Comparison of ENCODE assay signal across 8 cellular contexts in genomic region chr3:87333393-87333892, GRCh38. TPM values are rescaled to one million over a fixed set of nuclear protein-coding genes. Genes with fewer than 3 reads are reported as not detected.
DNase-seq lines count a peak whose midpoint lies in the region; ATAC-seq and TF ChIP-seq lines count a peak whose summit lies in the region.

No MANE protein-coding gene starts in this region.

- peak overlapping the region; percentile 66 for H2AFZ ChIP-seq in PC-9

- no peaks in the 10 kb centered on the region for H3K79me2 ChIP-seq in PC-9 (ENCODE audit: low read depth)

- peak overlapping the region; percentile 63 for H3K4me2 ChIP-seq in PC-9

- ATAC-seq in GM21423 (IDR thresholded peaks at IDR 0.05; ENCODE audit: unreplicated experiment), result peak; percentile 64

- no TSS peak for BruUV-seq in PC-9 (replicated peaks; lab: Mats Ljungman, UMichigan)

- CTCF ChIA-PET in PC-9 (lab: Charles Lee), result no interaction called here

- no peaks in the 10 kb centered on the region for H3K27me3 ChIP-seq in PC-9 (ENCODE audit: insufficient read depth, low read depth)

- peaks cover 32% of the 10 kb centered on the region for H3K4me1 ChIP-seq in PC-9 (replicated peaks; ENCODE audit: insufficient read depth)

- peak overlapping the region; percentile 88 for H3K27ac ChIP-seq in PC-9

- no peaks in the 10 kb centered on the region; the same call in 1 of the 2 replicates for H3K36me3 ChIP-seq in PC-9 (ENCODE audit: low read depth)

- H3K9me3 ChIP-seq in PC-9 (ENCODE audit: insufficient read depth, low read depth), result peaks cover 14% of the 10 kb centered on the region; the same call in 1 of the 2 replicates

- H3K9me2 ChIP-seq in PC-9 (ENCODE audit: insufficient read depth), result no peaks in the 10 kb centered on the region

- peak overlapping the region; percentile 33; the same call in 1 of the 2 replicates for H3K4me3 ChIP-seq in PC-9
- H3K4me3 ChIP-seq in fibroblast of the aortic adventitia (ENCODE audit: low read depth, low read length), result no peak overlapping the region

- peak; percentile 42 for DNase-seq in AG08395 (ENCODE audit: low spot score)
- peak; percentile 54 to 97 for DNase-seq in PC-9
- peak; percentile 89 for DNase-seq in fibroblast of the aortic adventitia (ENCODE audit: low read depth)
- no peak for DNase-seq in NCI-H1694 (lab: John Stamatoyannopoulos, UW)
- DNase-seq in NCI-H2081 treated with DMSO at 0.1 percent for 48 hours (lab: John Stamatoyannopoulos, UW), result no peak
- no peak for DNase-seq in NCI-H2227 treated with DMSO at 0.1 percent for 48 hours (lab: John Stamatoyannopoulos, UW)
- DNase-seq in globus pallidus (ENCODE audit: low spot score), result no peak

- H4K20me1 ChIP-seq in PC-9 (ENCODE audit: insufficient read depth), result no peaks in the 10 kb centered on the region

- intact Hi-C loops in PC-9 (cut with micrococcal nuclease; ENCODE audit: unreplicated experiment), result loop anchor here (2.0 to 10.0 kb wide), 2 partner anchors 25 to 549 kb away; no protein-coding TSS in a partner anchor

- POLR2A ChIA-PET in PC-9 (lab: Charles Lee; ENCODE audit: unreplicated experiment), result interaction anchor here (0.6 kb wide), 2 partner anchors 244 to 340 kb away, joined by 3 to 5 read pairs; no protein-coding TSS in a partner anchor

- peaks cover 24% of the 10 kb centered on the region for H3F3A ChIP-seq in PC-9 (ENCODE audit: insufficient read depth, low read depth)

- TF ChIP-seq CTCF in PC-9 (conservative IDR thresholded peaks at IDR 0.05), result no peak
- TF ChIP-seq CTCF in fibroblast of the aortic adventitia (IDR thresholded peaks at IDR 0.05; ENCODE audit: insufficient read depth, low read length), result no peak

RNA-seq across cellular contexts. Expression of gene POU1F1, which starts 57.1 kb away (rescaled TPM):
- total RNA-seq in PC-9 (2021) (not detected in 2 replicates), fibroblast of the aortic adventitia (ENCODE audit: low replicate concordance) (not detected in 2 replicates)

Comparison
In these comparisons a context has a peak if more than half of its experiments do, and no peak if none do; other contexts are left out.
1. DNase-seq: peak in AG08395 (single experiment), PC-9 (2 of 2) and fibroblast of the aortic adventitia (single experiment); none in NCI-H1694 (single experiment), NCI-H2081 treated with DMSO at 0.1 percent for 48 hours (single experiment), NCI-H2227 treated with DMSO at 0.1 percent for 48 hours (single experiment) and globus pallidus (single experiment).